9 cellular contexts compared by ENCODE assay signal in genomic region chr6:3232017-3232838, GRCh38. TPM values are rescaled to one million over a fixed set of nuclear protein-coding genes. Genes with fewer than 3 reads are reported as not detected.
DNase-seq lines count a peak whose midpoint lies in the region; ATAC-seq, FAIRE-seq and TF ChIP-seq lines count a peak whose summit lies in the region.
"Had no signal": no experiment of that assay in that cellular context is flagged by ENCODE, and none has a peak within 500 bp of the region (broad histone marks: within the 10 kb centered on the region; RNA-seq: fewer than 3 reads in every experiment).

No MANE protein-coding gene starts in this region.

- intact Hi-C loops in activated CD4-positive, alpha-beta T cell treated with anti-CD3 and anti-CD28 coated beads for 36 hours (cut with DNase I, micrococcal nuclease) = loop anchor here in 1 of 2 experiments (5.0 kb wide), 1 partner anchor 1625 kb away; the partner anchor contains the start of gene FOXC1
- intact Hi-C loops in HepG2 (cut with micrococcal nuclease; ENCODE audit: unreplicated experiment) (loop anchor here (5.0 kb wide), 1 partner anchor 95 kb away; no protein-coding TSS in a partner anchor), testis (cut with DNase I; ENCODE audit: low total_unique reads) (no loop called here)

- H2AFZ ChIP-seq in HepG2 (ENCODE audit: low read length) = no peak overlapping the region

- no peak for TF ChIP-seq POLR2A in HepG2 (IDR thresholded peaks at IDR 0.05; ENCODE audit: insufficient read depth in 1 of 2, low read depth in 2 of 2, low read length in 2 of 2)
- TF ChIP-seq POLR2A in testis (IDR thresholded peaks at IDR 0.05) = no peak

- FAIRE-seq in HepG2 (lab: Jason Lieb, UNC) = no peak

- no peak overlapping the region for H3K27ac Mint-ChIP-seq in activated CD4-positive, alpha-beta T cell treated with anti-CD3 and anti-CD28 coated beads for 36 hours

- H3K4me3 ChIP-seq in HepG2 (replicated peaks in 1 of 3; ENCODE audit: insufficient read depth in 1 of 3, low read depth in 2 of 3, low read length in 3 of 3) (peak overlapping the region; percentile 57 to 81 (median 74)), testis (peak overlapping the region; percentile 48 to 58)

- H3K9ac ChIP-seq in HepG2 (ENCODE audit: insufficient read depth, low read depth, low read length) = peak overlapping the region; percentile 41

- in situ Hi-C loops in HepG2 (cut with HindIII; ENCODE audit: extremely low pct_ligation_motif_present, low pct_unique_long_range_greater_than_20kb) = no loop called here

- BruUV-seq in HepG2 (replicated peaks; lab: Mats Ljungman, UMichigan) = no TSS peak

- TF ChIP-seq EP300 in HepG2 (IDR thresholded peaks at IDR 0.05; ENCODE audit: low read depth in 2 of 2, low read length in 2 of 2) (no peak), HepG2 (CRISPR knock-in tag; IDR thresholded peaks at IDR 0.05; ENCODE audit: borderline replicate concordance) (no peak)

- ATAC-seq in activated CD4-positive, alpha-beta T cell treated with anti-CD3 and anti-CD28 coated beads for 36 hours = no peak
- peak; percentile 29 for ATAC-seq in HepG2
- ATAC-seq in GM18498 (IDR thresholded peaks at IDR 0.05; ENCODE audit: unreplicated experiment) = no peak

- H3K27ac ChIP-seq in angular gyrus (ENCODE audit: low read depth, low read length) = peak overlapping the region; percentile 92
- no peak overlapping the region for H3K27ac ChIP-seq in HepG2 (ENCODE audit: extremely low read length, insufficient read depth, low read length)
- no peak overlapping the region for H3K27ac ChIP-seq in testis
- H3K27ac ChIP-seq: C4-2B had no signal

- no peak for TF ChIP-seq RAD21 in HepG2 (CRISPR knock-in tag; IDR thresholded peaks at IDR 0.05)

- CTCF ChIA-PET in activated CD4-positive, alpha-beta T cell treated with anti-CD3 and anti-CD28 coated beads for 36 hours (lab: Charles Lee) = interaction anchor here (0.8 to 3.5 kb wide), 5 partner anchors 16 to 70 kb away, joined by 3 to 19 read pairs (median 5); partner anchors contain the start of gene PSMG4
- CTCF ChIA-PET in HepG2 (lab: Yijun Ruan, JAX; ENCODE audit: low intra/inter-chr PET ratio, low total read pairs) = no interaction called here

- H4K20me1 ChIP-seq in HepG2 (ENCODE audit: insufficient read depth, low read length) = no peaks in the 10 kb centered on the region

- POLR2A ChIA-PET in activated CD4-positive, alpha-beta T cell treated with anti-CD3 and anti-CD28 coated beads for 36 hours (lab: Charles Lee) = no interaction called here
- POLR2A ChIA-PET in HepG2 (lab: Yijun Ruan, JAX) = interaction anchor here (0.6 to 2.3 kb wide), 9 partner anchors 8 to 179 kb away, joined by 3 to 19 read pairs (median 5); partner anchors contain the start of gene PSMG4

- H3K36me3 ChIP-seq in HepG2 (replicated peaks in 1 of 2; ENCODE audit: control insufficient read depth in 1 of 2, insufficient read depth in 2 of 2, low read length in 2 of 2) (no peaks in the 10 kb centered on the region), testis (ENCODE audit: low read depth, missing control alignments) (no peaks in the 10 kb centered on the region)

- no peak for DNase-seq in activated CD4-positive, alpha-beta T cell treated with anti-CD3 and anti-CD28 coated beads for 36 hours
- no peak for DNase-seq in activated CD4-positive, alpha-beta T cell treated with anti-CD3 and anti-CD28 coated beads for 1 hour
- DNase-seq in HepG2 (ENCODE audit: low spot score) (no peak), testis (no peak), AG08396 (ENCODE audit: low spot score) (no peak)
- no peak for DNase-seq in stimulated activated naive CD4-positive, alpha-beta T cell treated with Interleukin-2 at 50 U/mL for 16 hours (lab: John Stamatoyannopoulos, UW)

- peaks cover 64% of the 10 kb centered on the region for H3K27me3 Mint-ChIP-seq in activated CD4-positive, alpha-beta T cell treated with anti-CD3 and anti-CD28 coated beads for 36 hours

- H3K4me1 ChIP-seq in HepG2 (ENCODE audit: insufficient read depth, low read length) (peaks cover 45% of the 10 kb centered on the region), testis (peaks cover 24% of the 10 kb centered on the region)

- no peaks in the 10 kb centered on the region for H3K9me3 Mint-ChIP-seq in activated CD4-positive, alpha-beta T cell treated with anti-CD3 and anti-CD28 coated beads for 36 hours (ENCODE audit: low read depth)

- no peaks in the 10 kb centered on the region for H3K79me2 ChIP-seq in HepG2 (ENCODE audit: insufficient read depth, low read length)

- no peaks in the 10 kb centered on the region for H3K9me3 ChIP-seq in HepG2 (ENCODE audit: low read length)
- H3K9me3 ChIP-seq in testis = no peaks in the 10 kb centered on the region

- peaks cover 37% of the 10 kb centered on the region for H3K4me1 Mint-ChIP-seq in activated CD4-positive, alpha-beta T cell treated with anti-CD3 and anti-CD28 coated beads for 36 hours

- TF ChIP-seq CTCF in HepG2 (CRISPR knock-in tag; IDR thresholded peaks at IDR 0.05) (no peak), testis (IDR thresholded peaks at IDR 0.05) (no peak)

- H3K27me3 ChIP-seq in HepG2 (ENCODE audit: control insufficient read depth in 1 of 2, insufficient read depth in 2 of 2, low read length in 2 of 2) = peaks cover 19 to 83% of the 10 kb centered on the region in 2 experiments
- H3K27me3 ChIP-seq in testis = no peaks in the 10 kb centered on the region

- no peaks in the 10 kb centered on the region for H3K36me3 Mint-ChIP-seq in activated CD4-positive, alpha-beta T cell treated with anti-CD3 and anti-CD28 coated beads for 36 hours (ENCODE audit: low read depth)

- 17% methylated on average over 22 of the region's 22 CpGs for WGBS in HepG2 (ENCODE audit: low lambda C conversion rate)
- 18 to 22% methylated on average over 22 of the region's 22 CpGs for WGBS in testis, 2 donors

- H3K4me2 ChIP-seq in HepG2 (ENCODE audit: low read depth, low read length) = peak overlapping the region; percentile 97

- peak overlapping the region; percentile 55 for H3K4me3 Mint-ChIP-seq in activated CD4-positive, alpha-beta T cell treated with anti-CD3 and anti-CD28 coated beads for 36 hours

TF ChIP-seq in HepG2, 621 proteins besides CTCF, POLR2A, EP300 and RAD21 (continues in another document):
- TF ChIP-seq YEATS2 (CRISPR knock-in tag; IDR thresholded peaks at IDR 0.05; ENCODE audit: borderline replicate concordance) = no peak
- no peak for TF ChIP-seq CEBPG (CRISPR knock-in tag; IDR thresholded peaks at IDR 0.05)

RNA-seq across cellular contexts. Expression of gene TUBB2B, which starts 4.8 kb away (rescaled TPM):
- total RNA-seq in activated CD4-positive, alpha-beta T cell treated with anti-CD3 and anti-CD28 coated beads for 36 hours = under 1 TPM in 1 of 2 experiments, not detected in 1; 0.09 TPM
- 9.3 and 10.3 TPM in 2 replicates for total RNA-seq in HepG2 (2016; rRNA removed; fragmentation: Illumina TruSeq; extraction: Trizol)
- 4.4 and 4.7 TPM in 2 replicates for total RNA-seq in HepG2 (2016; cell fraction: cytosol; rRNA removed; fragmentation: Illumina TruSeq; extraction: Trizol; ENCODE audit: low read depth)
- 7.4 and 10.0 TPM in 2 replicates for total RNA-seq in HepG2 (2016; cell fraction: insoluble cytoplasmic fraction; rRNA removed; fragmentation: Illumina TruSeq; extraction: Trizol)
- total RNA-seq in HepG2 (2016; cell fraction: membrane; rRNA removed; fragmentation: Illumina TruSeq; extraction: Trizol) = 7.0 TPM in 2 replicates
- total RNA-seq in HepG2 (2016; cell fraction: nucleus; rRNA removed; fragmentation: Illumina TruSeq; extraction: Trizol) = 4.2 TPM in 2 replicates
- 23.6 and 39.5 TPM in 2 replicates for polyA plus RNA-seq in HepG2 (2011; rRNA removed)
- 33.6 and 35.1 TPM in 2 replicates for polyA plus RNA-seq in HepG2 (2011; cell fraction: cytosol; rRNA removed)
- polyA plus RNA-seq in HepG2 (2011; cell fraction: nucleus; rRNA removed) = 20.7 and 31.9 TPM in 2 replicates
- 18.7 and 50.4 TPM in 2 replicates for polyA plus RNA-seq in HepG2 (2012)
- 3.0 and 3.6 TPM in 2 replicates for polyA plus RNA-seq in HepG2 (2016; cell fraction: cytosol; fragmentation: Illumina TruSeq; extraction: Trizol; ENCODE audit: low read depth)
- polyA plus RNA-seq in HepG2 (2016; cell fraction: insoluble cytoplasmic fraction; fragmentation: Illumina TruSeq; extraction: Trizol; ENCODE audit: low read depth) = 8.6 and 11.7 TPM in 2 replicates
- polyA plus RNA-seq in HepG2 (2016; cell fraction: membrane; fragmentation: Illumina TruSeq; extraction: Trizol; ENCODE audit: low read depth) = 4.9 and 7.1 TPM in 2 replicates
- 6.5 and 6.8 TPM in 2 replicates for polyA plus RNA-seq in HepG2 (2016; cell fraction: nucleus; fragmentation: Illumina TruSeq; extraction: Trizol; ENCODE audit: insufficient read depth, low read depth)
- polyA minus RNA-seq in HepG2 (2011; rRNA and poly(A)+ RNA removed; ENCODE audit: low replicate concordance) = 39.5 TPM in 1 of 2 replicates, not detected in the other
- polyA minus RNA-seq in HepG2 (2011; cell fraction: cytosol; rRNA and poly(A)+ RNA removed) = 20.2 and 27.6 TPM in 2 replicates
- polyA minus RNA-seq in HepG2 (2011; cell fraction: nucleus; rRNA and poly(A)+ RNA removed) = 4.5 and 11.2 TPM in 2 replicates
- total RNA-seq in testis = 1 to 10 TPM; 1.6 to 2.2 TPM
- 3.6 TPM for polyA plus RNA-seq in testis (ENCODE audit: insufficient read depth, low read depth, low replicate concordance)

RNA-seq across cellular contexts. Expression of gene PSMG4, which starts 26.5 kb away (rescaled TPM):
- 10 to 100 TPM; 22.2 to 23.2 TPM for total RNA-seq in activated CD4-positive, alpha-beta T cell treated with anti-CD3 and anti-CD28 coated beads for 36 hours
- total RNA-seq in HepG2 (2016; rRNA removed; fragmentation: Illumina TruSeq; extraction: Trizol) (24.5 and 32.8 TPM in 2 replicates), testis (10 to 100 TPM; 42.4 to 46.1 TPM)
- 43.3 and 56.1 TPM in 2 replicates for total RNA-seq in HepG2 (2016; cell fraction: cytosol; rRNA removed; fragmentation: Illumina TruSeq; extraction: Trizol; ENCODE audit: low read depth)
- total RNA-seq in HepG2 (2016; cell fraction: insoluble cytoplasmic fraction; rRNA removed; fragmentation: Illumina TruSeq; extraction: Trizol) = 26.0 and 30.5 TPM in 2 replicates
- total RNA-seq in HepG2 (2016; cell fraction: membrane; rRNA removed; fragmentation: Illumina TruSeq; extraction: Trizol) = 33.3 and 46.1 TPM in 2 replicates
- total RNA-seq in HepG2 (2016; cell fraction: nucleus; rRNA removed; fragmentation: Illumina TruSeq; extraction: Trizol) = 22.5 and 24.0 TPM in 2 replicates
- polyA plus RNA-seq in HepG2 (2011; rRNA removed) (28.5 and 32.8 TPM in 2 replicates), testis (ENCODE audit: insufficient read depth, low read depth, low replicate concordance) (23.1 TPM)
- 24.5 and 48.7 TPM in 2 replicates for polyA plus RNA-seq in HepG2 (2011; cell fraction: cytosol; rRNA removed)
- polyA plus RNA-seq in HepG2 (2011; cell fraction: nucleus; rRNA removed) = 39.7 and 47.3 TPM in 2 replicates
- polyA plus RNA-seq in HepG2 (2012) = 24.7 TPM in 2 replicates
- polyA plus RNA-seq in HepG2 (2016; cell fraction: cytosol; fragmentation: Illumina TruSeq; extraction: Trizol; ENCODE audit: low read depth) = 40.0 and 56.6 TPM in 2 replicates
- 25.9 and 30.2 TPM in 2 replicates for polyA plus RNA-seq in HepG2 (2016; cell fraction: insoluble cytoplasmic fraction; fragmentation: Illumina TruSeq; extraction: Trizol; ENCODE audit: low read depth)
- polyA plus RNA-seq in HepG2 (2016; cell fraction: membrane; fragmentation: Illumina TruSeq; extraction: Trizol; ENCODE audit: low read depth) = 27.5 and 37.6 TPM in 2 replicates
- polyA plus RNA-seq in HepG2 (2016; cell fraction: nucleus; fragmentation: Illumina TruSeq; extraction: Trizol; ENCODE audit: insufficient read depth, low read depth) = 36.5 and 39.2 TPM in 2 replicates
- 28.6 and 43.2 TPM in 2 replicates for polyA minus RNA-seq in HepG2 (2011; rRNA and poly(A)+ RNA removed; ENCODE audit: low replicate concordance)
- polyA minus RNA-seq in HepG2 (2011; cell fraction: cytosol; rRNA and poly(A)+ RNA removed) = 12.1 and 14.2 TPM in 2 replicates
- polyA minus RNA-seq in HepG2 (2011; cell fraction: nucleus; rRNA and poly(A)+ RNA removed) = 23.0 and 28.2 TPM in 2 replicates
